Comparison of ENCODE assay signal across 8 cellular contexts in genomic region chr6:170289108-170289931, GRCh38. TPM values are rescaled to one million over a fixed set of nuclear protein-coding genes. Genes with fewer than 3 reads are reported as not detected.
A peak's percentile ranks its signal among the peaks of the same experiment; 100 is the strongest.
DNase-seq lines count a peak whose midpoint lies in the region; ATAC-seq and TF ChIP-seq lines count a peak whose summit lies in the region.

No MANE protein-coding gene starts in this region.

- TF ChIP-seq POLR2A in esophagus squamous epithelium (IDR thresholded peaks at IDR 0.05): no peak

- H3K18ac ChIP-seq in trophoblast cell (ENCODE audit: low read length): peak overlapping the region; percentile 24

- intact Hi-C loops in esophagus squamous epithelium (cut with DNase I): no loop called here

- H2AFZ ChIP-seq in trophoblast cell (ENCODE audit: insufficient read depth, low read length, poor library complexity): peak overlapping the region; percentile 45

- H3K27ac ChIP-seq in SJSA1: no peak overlapping the region
- peak overlapping the region; percentile 76 to 93 (median 86) for H3K27ac ChIP-seq in esophagus squamous epithelium
- no peak overlapping the region for H3K27ac ChIP-seq in trophoblast cell (ENCODE audit: low read depth, low read length)

- peak overlapping the region; percentile 1 for H4K91ac ChIP-seq in trophoblast cell (ENCODE audit: low read depth, low read length)

- H2BK12ac ChIP-seq in trophoblast cell (ENCODE audit: low read length): no peak overlapping the region

- no peak overlapping the region for H4K12ac ChIP-seq in trophoblast cell (ENCODE audit: low read depth, low read length)

- no peak overlapping the region for H2BK120ac ChIP-seq in trophoblast cell (ENCODE audit: insufficient read depth, low read length, poor library complexity)

- H3K79me1 ChIP-seq in trophoblast cell (ENCODE audit: low read length): peaks cover 3% of the 10 kb centered on the region

- TF ChIP-seq CTCF in esophagus squamous epithelium (IDR thresholded peaks at IDR 0.05): no peak

- DNase-seq in Daoy (ENCODE audit: low read depth) (peak; percentile 56), SJSA1 (ENCODE audit: low read depth in 1 of 2, low spot score in 2 of 2) (no peak), esophagus squamous epithelium (lab: John Stamatoyannopoulos, UW) (no peak), trophoblast cell (no peak), AG20443 (ENCODE audit: low spot score) (no peak), NCI-H226 (no peak)

- no peak overlapping the region for H3K4ac ChIP-seq in trophoblast cell (ENCODE audit: low read depth, low read length)

- no peak overlapping the region for H2AK5ac ChIP-seq in trophoblast cell (ENCODE audit: low read length)

- H3K27me3 ChIP-seq in SJSA1 (replicated peaks) (peaks cover 88% of the 10 kb centered on the region), esophagus squamous epithelium (peaks cover 0 to 83% (median 6%) of the 10 kb centered on the region in 4 donors), trophoblast cell (ENCODE audit: insufficient read depth, low read length) (peaks cover 57% of the 10 kb centered on the region)

- H4K8ac ChIP-seq in trophoblast cell (ENCODE audit: low read depth, low read length): no peak overlapping the region

- 11 to 18% methylated on average over 8 to 10 of the region's 96 CpGs for WGBS in esophagus squamous epithelium, 2 donors
- no CpG with 5 or more reads among the region's 96 CpGs for WGBS in trophoblast cell (ENCODE audit: extremely low coverage, insufficient coverage, insufficient read length)

- H3K9ac ChIP-seq in trophoblast cell (ENCODE audit: low read length): no peak overlapping the region

- H3K14ac ChIP-seq in trophoblast cell (ENCODE audit: low read length): peak overlapping the region; percentile 3

- H3K9me3 ChIP-seq in SJSA1 (replicated peaks) (0 out of 2 replicates have a peak, but pooled peaks cover 2% of the 10 kb centered on the region), esophagus squamous epithelium (no peaks in the 10 kb centered on the region), trophoblast cell (ENCODE audit: insufficient read depth, low read depth, low read length) (peaks cover 8% of the 10 kb centered on the region)

- ATAC-seq in HG02973 (IDR thresholded peaks at IDR 0.05; ENCODE audit: unreplicated experiment): no peak
- ATAC-seq in GM18909 (IDR thresholded peaks at IDR 0.05; ENCODE audit: poor library complexity, unreplicated experiment): no peak

- peak overlapping the region; percentile 45 for H3K4me3 ChIP-seq in SJSA1
- peak overlapping the region; percentile 63 to 79 (median 72) for H3K4me3 ChIP-seq in esophagus squamous epithelium
- peak overlapping the region; percentile 77 for H3K4me3 ChIP-seq in trophoblast cell (ENCODE audit: low read depth, low read length)

- no peaks in the 10 kb centered on the region for H3K79me2 ChIP-seq in trophoblast cell (ENCODE audit: control insufficient read depth, insufficient read depth, low read length, poor library complexity)

- H3K4me2 ChIP-seq in trophoblast cell (ENCODE audit: low read length): peak overlapping the region; percentile 73

- H3K4me1 ChIP-seq in SJSA1 (replicated peaks) (peaks cover 25% of the 10 kb centered on the region), esophagus squamous epithelium (peaks cover 34 to 96% (median 61%) of the 10 kb centered on the region in 3 donors), trophoblast cell (ENCODE audit: control insufficient read depth in 1 of 2, insufficient read depth in 2 of 2, low read length in 2 of 2) (peaks cover 10 to 35% of the 10 kb centered on the region in 2 experiments)

- H2BK5ac ChIP-seq in trophoblast cell (ENCODE audit: low read depth, low read length, poor library complexity): no peak overlapping the region

- H3K36me3 ChIP-seq in SJSA1 (no peaks in the 10 kb centered on the region), esophagus squamous epithelium (peaks cover 0 to 32% (median 0%) of the 10 kb centered on the region in 3 donors), trophoblast cell (ENCODE audit: control insufficient read depth in 1 of 2, insufficient read depth in 2 of 2, low read length in 2 of 2) (peaks cover 13 to 18% of the 10 kb centered on the region in 2 experiments)

- no peak overlapping the region for H3K23ac ChIP-seq in trophoblast cell (ENCODE audit: low read length)

RNA-seq across cellular contexts. Expression of gene DLL1, which starts 1.6 kb away (rescaled TPM):
- total RNA-seq in Daoy (2014; rRNA removed; shearing (Covaris generic)): 2.8 and 4.6 TPM in 2 replicates
- total RNA-seq in SJSA1 (2014; rRNA removed; shearing (Covaris generic)): 0.03 TPM in 1 of 2 replicates, not detected in the other
- 10 to 100 TPM in 3 of 4 donors, 1 to 10 TPM in 1; 8.3 to 37.6 (median 15.1) TPM for total RNA-seq in esophagus squamous epithelium
- 5.2 and 5.8 TPM in 2 replicates for polyA plus RNA-seq in trophoblast cell (2013)

RNA-seq across cellular contexts. Expression of gene FAM120B, which starts 17.2 kb away (rescaled TPM):
- total RNA-seq in Daoy (2014; rRNA removed; shearing (Covaris generic)): 16.4 and 21.8 TPM in 2 replicates
- 11.7 and 15.0 TPM in 2 replicates for total RNA-seq in SJSA1 (2014; rRNA removed; shearing (Covaris generic))
- 10 to 100 TPM in 3 of 4 donors, 1 to 10 TPM in 1; 8.4 to 25.6 (median 12.9) TPM for total RNA-seq in esophagus squamous epithelium
- 17.9 and 18.0 TPM in 2 replicates for polyA plus RNA-seq in trophoblast cell (2013)

Comparison
In these comparisons a context has a peak if more than half of its experiments do, and no peak if none do; other contexts are left out.
1. H3K27ac ChIP-seq: peak in esophagus squamous epithelium (4 of 4); none in SJSA1 (single experiment) and trophoblast cell (single experiment).
2. Peak in every context shown above with its lines, with median percentiles within 50 percentile points of each other: H3K4me3 ChIP-seq.